Comparison of ENCODE assay signal across 8 cellular contexts in the genomic region with DNA sequence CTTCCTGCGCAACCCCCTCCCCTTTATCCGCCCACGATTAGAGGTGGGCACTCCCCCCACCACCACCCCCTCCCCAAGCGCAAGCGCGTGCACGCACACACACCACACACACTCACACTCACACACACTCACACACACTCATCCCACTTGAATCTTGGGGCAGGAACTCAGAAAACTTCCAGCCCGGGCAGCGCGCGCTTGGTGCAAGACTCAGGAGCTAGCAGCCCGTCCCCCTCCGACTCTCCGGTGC. TPM values are rescaled to one million over a fixed set of nuclear protein-coding genes. Genes with fewer than 3 reads are reported as not detected.
DNase-seq lines count a peak whose midpoint lies in the region; ATAC-seq and TF ChIP-seq lines count a peak whose summit lies in the region.

A gene (plus strand): TSS at position 170 of the 250 bp plus-strand sequence. CDS start 788 bp downstream, outside the sequence.

- no peak for TF ChIP-seq POLR2A in IMR-90 (IDR thresholded peaks at IDR 0.05; ENCODE audit: low read depth, low read length)
- TF ChIP-seq POLR2A in uterus (IDR thresholded peaks at IDR 0.05) = no peak

- no peak for TF ChIP-seq RAD21 in IMR-90 (IDR thresholded peaks at IDR 0.05; ENCODE audit: low read length)

- peak within 1 kb of the TSS; percentile 96 for H3K4ac ChIP-seq in IMR-90 (ENCODE audit: low read depth, low read length)
- H3K4ac ChIP-seq in mesenchymal stem cell (ENCODE audit: low read depth in 1 of 2, low read length in 2 of 2) = peak within 1 kb of the TSS; percentile 99 to 100

- in situ Hi-C loops in IMR-90 (cut with MboI; ENCODE audit: low sequenced_read_pairs) = loop anchor here (10.0 kb wide), 2 partner anchors 219 to 509 kb away; no protein-coding TSS in a partner anchor

- H2AK5ac ChIP-seq in IMR-90 (ENCODE audit: low read depth, low read length) = peak within 1 kb of the TSS; percentile 74
- peak within 1 kb of the TSS; percentile 69 for H2AK5ac ChIP-seq in mesenchymal stem cell (ENCODE audit: low read length, severe bottlenecking)

- peak within 1 kb of the TSS; percentile 99 for H2BK5ac ChIP-seq in IMR-90 (ENCODE audit: low read depth, low read length, poor library complexity, severe bottlenecking)
- H2BK5ac ChIP-seq in mesenchymal stem cell (ENCODE audit: low read depth, low read length, poor library complexity, severe bottlenecking) = peak within 1 kb of the TSS; percentile 100

- peak within 1 kb of the TSS; percentile 97 for H3K14ac ChIP-seq in IMR-90 (replicated peaks; ENCODE audit: low read depth, low read length)
- peak within 1 kb of the TSS; percentile 76 to 99 for H3K14ac ChIP-seq in mesenchymal stem cell (ENCODE audit: low read length in 2 of 2)

- DNase-seq in AG08396 (ENCODE audit: low spot score) = peak; percentile 72
- DNase-seq in IMR-90 = peak; percentile 84
- DNase-seq in colonic mucosa = peak; percentile 61
- no peak for DNase-seq in mesenchymal stem cell
- peak in 1 of 2 donors; percentile 19 for DNase-seq in uterus
- no peak for DNase-seq in NCI-H2081 treated with DMSO at 0.1 percent for 48 hours (lab: John Stamatoyannopoulos, UW)
- DNase-seq in NCI-H526 treated with DMSO at 0.1 percent for 48 hours (lab: John Stamatoyannopoulos, UW) = no peak
- DNase-seq in T1000 (lab: John Stamatoyannopoulos, UW) = no peak

- H4K8ac ChIP-seq in IMR-90 (ENCODE audit: low read depth in 2 of 2, low read length in 2 of 2) = peak within 1 kb of the TSS; percentile 11 to 95; a peak in 3 of 4 replicates
- H4K8ac ChIP-seq in mesenchymal stem cell (ENCODE audit: low read length) = peak within 1 kb of the TSS; percentile 95

- H3K18ac ChIP-seq in IMR-90 (ENCODE audit: low read depth, low read length) (peak within 1 kb of the TSS; percentile 76), mesenchymal stem cell (ENCODE audit: low read depth in 1 of 2, low read length in 2 of 2) (peak within 1 kb of the TSS; percentile 100)

- H3K36me3 ChIP-seq in IMR-90 (ENCODE audit: control insufficient read depth, insufficient read depth, low read length) (peaks cover 2% of the 10 kb centered on the region; the same call in 1 of the 2 replicates), colonic mucosa (no peaks in the 10 kb centered on the region), mesenchymal stem cell (ENCODE audit: control insufficient read depth in 1 of 2, insufficient read depth in 2 of 2, low read depth in 1 of 2, low read length in 2 of 2) (peaks cover 0 to 21% of the 10 kb centered on the region in 2 experiments), uterus (no peaks in the 10 kb centered on the region)

- H3K27me3 ChIP-seq in IMR-90 (ENCODE audit: control insufficient read depth, insufficient read depth, low read length) (no peaks in the 10 kb centered on the region), colonic mucosa (peaks cover 4% of the 10 kb centered on the region), mesenchymal stem cell (ENCODE audit: control insufficient read depth in 1 of 2, insufficient read depth in 1 of 2, low read length in 2 of 2) (no peaks in the 10 kb centered on the region), uterus (peaks cover 24 to 64% of the 10 kb centered on the region in 2 donors)

- H2BK12ac ChIP-seq in mesenchymal stem cell (ENCODE audit: low read length in 2 of 2) = peak within 1 kb of the TSS; percentile 98 to 99

- peak within 1 kb of the TSS; percentile 68; the same call in 2 of the 3 replicates for H2BK15ac ChIP-seq in IMR-90 (ENCODE audit: low read depth, low read length)
- peak within 1 kb of the TSS; percentile 98 for H2BK15ac ChIP-seq in mesenchymal stem cell (ENCODE audit: low read depth, poor library complexity, severe bottlenecking)

- H2AK9ac ChIP-seq in IMR-90 (replicated peaks; ENCODE audit: low read depth, low read length, poor library complexity) = peak within 1 kb of the TSS; percentile 96

- BruUV-seq in IMR-90 (replicated peaks; lab: Mats Ljungman, UMichigan) = no TSS peak

- H3K4me2 ChIP-seq in IMR-90 (ENCODE audit: low read depth, low read length) (peak within 1 kb of the TSS; percentile 99), mesenchymal stem cell (ENCODE audit: low read length, poor library complexity, severe bottlenecking) (peak within 1 kb of the TSS; percentile 83)

- H3K27ac ChIP-seq in IMR-90 (ENCODE audit: insufficient read depth, low read length) (peak within 1 kb of the TSS; percentile 99), colonic mucosa (peak within 1 kb of the TSS; percentile 56), mesenchymal stem cell (ENCODE audit: low read length, poor library complexity, severe bottlenecking) (peak within 1 kb of the TSS; percentile 100), uterus (no peak within 1 kb of the TSS)

- peak within 1 kb of the TSS; percentile 70 for H4K5ac ChIP-seq in IMR-90 (ENCODE audit: low read depth, low read length)

- ATAC-seq in IMR-90 (ENCODE audit: low read depth) = no peak

- H3K56ac ChIP-seq in IMR-90 (ENCODE audit: extremely low read depth, insufficient read depth, low read length) = peak within 1 kb of the TSS; percentile 89

- dilution Hi-C loops in IMR-90 (cut with HindIII; ENCODE audit: low sequenced_read_pairs, unreplicated experiment) = no loop called here

- H3K9me1 ChIP-seq in IMR-90 (ENCODE audit: insufficient read depth, low read length) = peaks cover under 1% of the 10 kb centered on the region

- CTCF ChIA-PET in IMR-90 (lab: Yijun Ruan, JAX) = no interaction called here

- TF ChIP-seq CTCF in IMR-90 (conservative IDR thresholded peaks at IDR 0.05; ENCODE audit: low read depth, low read length) (no peak), colonic mucosa (IDR thresholded peaks at IDR 0.05) (no peak), uterus (IDR thresholded peaks at IDR 0.05) (no peak)

- peak within 1 kb of the TSS; percentile 75 for H2AFZ ChIP-seq in IMR-90 (replicated peaks; ENCODE audit: low read length, poor library complexity)
- peak within 1 kb of the TSS; percentile 77 for H2AFZ ChIP-seq in mesenchymal stem cell (ENCODE audit: low read depth, low read length)

- no peaks in the 10 kb centered on the region for H3K9me3 ChIP-seq in IMR-90 (ENCODE audit: control insufficient read depth, insufficient read depth, low read length)
- H3K9me3 ChIP-seq in colonic mucosa = no peaks in the 10 kb centered on the region
- no peaks in the 10 kb centered on the region for H3K9me3 ChIP-seq in mesenchymal stem cell (ENCODE audit: control insufficient read depth, low read length)
- peaks cover 0 to 3% of the 10 kb centered on the region in 2 donors for H3K9me3 ChIP-seq in uterus

- no peaks in the 10 kb centered on the region for H4K20me1 ChIP-seq in IMR-90 (ENCODE audit: insufficient read depth, low read length)

- H3K23ac ChIP-seq in IMR-90 (ENCODE audit: low read depth, low read length) (peak within 1 kb of the TSS; percentile 99), mesenchymal stem cell (ENCODE audit: low read length in 2 of 2) (peak within 1 kb of the TSS; percentile 90 to 98)

- H3K4me3 ChIP-seq in IMR-90 (ENCODE audit: insufficient read depth, low read depth, low read length) (peak within 1 kb of the TSS; percentile 93), colonic mucosa (peak within 1 kb of the TSS; percentile 70), mesenchymal stem cell (ENCODE audit: insufficient read depth in 1 of 2, low read depth in 1 of 2, low read length in 2 of 2) (peak within 1 kb of the TSS; percentile 83 to 95), uterus (peak within 1 kb of the TSS; percentile 27 to 50)

- H2BK20ac ChIP-seq in IMR-90 (ENCODE audit: low read depth, low read length) = peak within 1 kb of the TSS; percentile 86

- H3K79me1 ChIP-seq in IMR-90 (ENCODE audit: low read depth in 1 of 2, low read length in 2 of 2) (peaks cover 15 to 22% of the 10 kb centered on the region in 2 experiments), mesenchymal stem cell (replicated peaks; ENCODE audit: low read length, poor library complexity, severe bottlenecking) (peaks cover 4% of the 10 kb centered on the region)

- H3K9ac ChIP-seq in IMR-90 (ENCODE audit: low read depth, low read length) = peak within 1 kb of the TSS; percentile 94
- H3K9ac ChIP-seq in colonic mucosa (ENCODE audit: low read depth in 2 of 2, low read length in 2 of 2) = peak within 1 kb of the TSS; percentile 13 to 88
- H3K9ac ChIP-seq in mesenchymal stem cell (ENCODE audit: low read length) = peak within 1 kb of the TSS; percentile 100

- H3K4me1 ChIP-seq in IMR-90 (ENCODE audit: control insufficient read depth, insufficient read depth, low read length) (peaks cover 6% of the 10 kb centered on the region; the same call in 1 of the 2 replicates), colonic mucosa (no peaks in the 10 kb centered on the region), mesenchymal stem cell (ENCODE audit: control insufficient read depth, insufficient read depth, low read depth, low read length) (peaks cover 4% of the 10 kb centered on the region), uterus (peaks cover 0 to 28% of the 10 kb centered on the region in 2 donors)

- WGBS in IMR-90 (ENCODE audit: extremely low coverage in 2 of 2, insufficient read length in 1 of 2), 2 experiments = 0% methylated on average over 8 of the region's 14 CpGs; no CpG with 5 or more reads in 1 of the 2 experiments
- WGBS in mesenchymal stem cell = 0% methylated on average over 14 of the region's 14 CpGs

- H2BK120ac ChIP-seq in IMR-90 (ENCODE audit: low read depth, low read length) (peak within 1 kb of the TSS; percentile 96), mesenchymal stem cell (ENCODE audit: low read depth, low read length) (peak within 1 kb of the TSS; percentile 100)

- H4K91ac ChIP-seq in IMR-90 (ENCODE audit: insufficient read depth, low read depth, low read length) (peak within 1 kb of the TSS; percentile 90), mesenchymal stem cell (ENCODE audit: low read length) (peak within 1 kb of the TSS; percentile 100)

- intact Hi-C loops in IMR-90 (cut with micrococcal nuclease) = loop anchor here (1.0 to 5.0 kb wide), 6 partner anchors 57 to 511 kb away; no protein-coding TSS in a partner anchor
- intact Hi-C loops in colonic mucosa (cut with DNase I) = loop anchor here (10.0 kb wide), 1 partner anchor 71 kb away; no protein-coding TSS in a partner anchor
- intact Hi-C loops in uterus (cut with DNase I; ENCODE audit: low total_unique reads) = no loop called here

- POLR2A ChIA-PET in IMR-90 (lab: Charles Lee; ENCODE audit: unreplicated experiment) = no interaction called here

TF ChIP-seq in IMR-90, 13 proteins besides CTCF, POLR2A, EP300 and RAD21 (continues in another document):
- TF ChIP-seq CHD1 (IDR thresholded peaks at IDR 0.05; ENCODE audit: low read depth, low read length) = no peak

RNA-seq across cellular contexts. Expression of the gene that starts here (rescaled TPM):
- total RNA-seq in IMR-90 (2012; rRNA removed) = 72.4 and 130 TPM in 2 replicates
- 108 and 119 TPM in 2 replicates for polyA plus RNA-seq in IMR-90 (2012; rRNA removed)
- polyA plus RNA-seq in IMR-90 (2012; cell fraction: cytosol; rRNA removed) = 84.5 and 106 TPM in 2 replicates
- polyA plus RNA-seq in IMR-90 (2012; cell fraction: nucleus; rRNA removed; ENCODE audit: low replicate concordance) = 141 and 145 TPM in 2 replicates
- total RNA-seq in colonic mucosa = 1 to 10 TPM; 5.1 to 8.3 TPM
- polyA plus RNA-seq in mesenchymal stem cell (2013, experiment 1 of 2) = 146 TPM
- polyA plus RNA-seq in mesenchymal stem cell (2013, experiment 2 of 2) = 149 TPM
- total RNA-seq in uterus = 10 to 100 TPM in 1 of 4 donors, under 1 TPM in 2, not detected in 1; 0.29 to 15.9 (median 0.51) TPM

Comparison
In these comparisons a context has a peak if more than half of its experiments do, and no peak if none do; other contexts are left out.
1. DNase-seq: peak in AG08396 (single experiment), IMR-90 (single experiment) and colonic mucosa (single experiment); none in mesenchymal stem cell (single experiment), NCI-H2081 treated with DMSO at 0.1 percent for 48 hours (single experiment), NCI-H526 treated with DMSO at 0.1 percent for 48 hours (single experiment) and T1000 (single experiment).
2. H3K27ac ChIP-seq: peak in IMR-90 (single experiment), colonic mucosa (single experiment) and mesenchymal stem cell (single experiment); none in uterus (0 of 2).
3. H3K4me3 ChIP-seq: peak in every context shown above with its lines; median percentile 93 in IMR-90; 89 in mesenchymal stem cell; 70 in colonic mucosa; 38 in uterus.
4. Peak in every context shown above with its lines, with median percentiles within 50 percentile points of each other: H3K9ac ChIP-seq.